Comparison of ENCODE assay signal across 20 cellular contexts in genomic region chr16:75758215-75758614, GRCh38. TPM values are rescaled to one million over a fixed set of nuclear protein-coding genes. Genes with fewer than 3 reads are reported as not detected.
DNase-seq lines count a peak whose midpoint lies in the region; FAIRE-seq and TF ChIP-seq lines count a peak whose summit lies in the region.
"Had no signal": no experiment of that assay in that cellular context is flagged by ENCODE, and none has a peak within 500 bp of the region (broad histone marks: within the 10 kb centered on the region; RNA-seq: fewer than 3 reads in every experiment).

No MANE protein-coding gene starts in this region.

- no peaks in the 10 kb centered on the region for H3K36me3 Mint-ChIP-seq in mesothelial cell of epicardium

- TF ChIP-seq CTCF in kidney epithelial cell (IDR thresholded peaks at IDR 0.05; ENCODE audit: insufficient read depth, low read length, poor library complexity, severe bottlenecking), result no peak
- no peak for TF ChIP-seq CTCF in mesothelial cell of epicardium (IDR thresholded peaks at IDR 0.05; ENCODE audit: unreplicated experiment)

- no peak overlapping the region for H3K4me3 ChIP-seq in kidney epithelial cell (ENCODE audit: low read depth, low read length)
- H3K4me3 ChIP-seq: ascending aorta, GM23338, heart left ventricle, SK-N-MC had no signal

- no peak overlapping the region for H3K27ac Mint-ChIP-seq in mesothelial cell of epicardium
- H3K27ac Mint-ChIP-seq: activated T-cell treated with anti-CD3 and anti-CD28 coated beads, Interleukin-2, amount 50 U/mL, for 24 hours; CD8-positive, alpha-beta memory T cell; GM23338; nephron progenitor cell had no signal

- no peaks in the 10 kb centered on the region for H3K36me3 ChIP-seq in kidney epithelial cell (ENCODE audit: control insufficient read depth, insufficient read depth, low read length)
- H3K36me3 ChIP-seq: ascending aorta, heart left ventricle, WERI-Rb-1 had no signal

- H3K27me3 Mint-ChIP-seq in mesothelial cell of epicardium (ENCODE audit: low read depth), result peaks cover 27% of the 10 kb centered on the region
- H3K27me3 Mint-ChIP-seq: activated T-cell treated with anti-CD3 and anti-CD28 coated beads, Interleukin-2, amount 50 U/mL, for 24 hours had no signal

- DNase-seq in EL (peak; percentile 29), H4 (ENCODE audit: low spot score) (peak; percentile 13), RCC 7860 (ENCODE audit: low spot score) (peak; percentile 68), kidney epithelial cell (ENCODE audit: low read depth) (peak; percentile 14), mesothelial cell of epicardium (ENCODE audit: low spot score in 2 of 2, unreplicated experiment in 2 of 2) (no peak), NCI-H1092 (lab: John Stamatoyannopoulos, UW) (no peak), ureter (ENCODE audit: low spot score) (no peak), nucleus accumbens (lab: John Stamatoyannopoulos, UW) (no peak)
- DNase-seq: activated T-cell treated with anti-CD3 and anti-CD28 coated beads, Interleukin-2, amount 50 U/mL, for 24 hours; CD8-positive, alpha-beta memory T cell; heart left ventricle; left ventricle myocardium superior; NCI-H1930; nephron progenitor cell; WERI-Rb-1 had no signal

- no peak overlapping the region for H3K4me3 Mint-ChIP-seq in mesothelial cell of epicardium
- H3K4me3 Mint-ChIP-seq: activated T-cell treated with anti-CD3 and anti-CD28 coated beads, Interleukin-2, amount 50 U/mL, for 24 hours; CD8-positive, alpha-beta memory T cell; GM23338; nephron progenitor cell had no signal

- no peaks in the 10 kb centered on the region for H3K9me3 Mint-ChIP-seq in mesothelial cell of epicardium
- H3K9me3 Mint-ChIP-seq: activated T-cell treated with anti-CD3 and anti-CD28 coated beads, Interleukin-2, amount 50 U/mL, for 24 hours; CD8-positive, alpha-beta memory T cell; nephron progenitor cell had no signal

- H3K27me3 ChIP-seq in kidney epithelial cell (ENCODE audit: control insufficient read depth, insufficient read depth, low read length), result no peaks in the 10 kb centered on the region
- H3K27me3 ChIP-seq: ascending aorta, heart left ventricle had no signal

- no peaks in the 10 kb centered on the region for H3K4me1 Mint-ChIP-seq in mesothelial cell of epicardium
- H3K4me1 Mint-ChIP-seq: nephron progenitor cell had no signal

- FAIRE-seq in RCC 7860 (lab: Jason Lieb, UNC), result peak; percentile 71

RNA-seq across cellular contexts. Expression of gene CPHXL, which starts 31.9 kb away (rescaled TPM):
- total RNA-seq in H4 (2014; rRNA removed; shearing (Covaris generic)), result not detected in 2 replicates
- not detected in 2 replicates for total RNA-seq in kidney epithelial cell
- total RNA-seq in mesothelial cell of epicardium, result not detected in 3 replicates
- not detected for total RNA-seq in ureter
- total RNA-seq: ascending aorta; CD8-positive, alpha-beta memory T cell; GM23338; heart left ventricle; left ventricle myocardium superior; skeletal muscle tissue; temporal lobe had no signal

RNA-seq across cellular contexts. Expression of gene DUXB, which starts 57.0 kb away (rescaled TPM):
- total RNA-seq in H4 (2014; rRNA removed; shearing (Covaris generic)), result not detected in 2 replicates
- total RNA-seq in kidney epithelial cell, result not detected in 2 replicates
- total RNA-seq in mesothelial cell of epicardium, result not detected in 3 replicates
- total RNA-seq in ureter, result not detected
- total RNA-seq: ascending aorta; CD8-positive, alpha-beta memory T cell; GM23338; heart left ventricle; left ventricle myocardium superior; skeletal muscle tissue; temporal lobe had no signal

Comparison
In these comparisons a context has a peak if more than half of its experiments do, and no peak if none do; other contexts are left out.
1. DNase-seq: peak in EL (single experiment), H4 (single experiment), RCC 7860 (single experiment) and kidney epithelial cell (single experiment); none in mesothelial cell of epicardium (0 of 2), NCI-H1092 (single experiment), ureter (single experiment) and nucleus accumbens (0 of 56).